ENCODE assay signal across 21 cellular contexts in the genomic region with DNA sequence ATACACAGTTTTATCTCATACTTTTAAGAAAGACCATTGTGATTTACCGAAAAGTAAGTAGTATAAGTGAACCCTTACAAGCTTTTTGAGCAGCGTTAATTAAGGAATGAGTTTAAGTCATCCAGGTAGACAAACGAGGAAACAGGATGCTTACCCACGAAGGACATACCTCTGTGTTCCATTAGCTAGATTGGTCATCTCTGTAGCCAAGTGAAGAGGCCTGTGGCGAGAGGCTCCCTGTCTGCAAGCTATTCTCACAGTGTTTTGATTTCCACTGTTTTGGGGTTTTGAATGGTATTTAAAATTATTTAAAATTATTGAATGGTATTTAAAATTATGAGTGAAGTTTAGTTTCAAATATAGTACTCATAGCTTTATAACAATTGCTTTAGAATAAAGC.
"Had no signal": no experiment of that assay in that cellular context is flagged by ENCODE, and none has a peak within 500 bp of the region (broad histone marks: within the 10 kb centered on the region; RNA-seq: fewer than 3 reads in every experiment).

No MANE protein-coding gene starts in this region.

- H3K27ac ChIP-seq: esophagus muscularis mucosa, foreskin keratinocyte, ovary, right atrium auricular region, sigmoid colon, skin epidermis, suprapubic skin, thyroid gland, upper lobe of left lung, uterus had no signal

- H3K9me3 Mint-ChIP-seq: effector memory CD8-positive, alpha-beta T cell; immature natural killer cell; naive B cell; neural crest cell; stimulated activated effector memory CD8-positive, alpha-beta T cell treated with anti-CD3 and anti-CD28 coated beads, Interleukin-12 subunit alpha, Interleukin-12 subunit beta, amount 100 ng/mL, for 72 hours had no signal

- H3K36me3 ChIP-seq: esophagus muscularis mucosa, ovary, right atrium auricular region, sigmoid colon, suprapubic skin, thyroid gland, upper lobe of left lung, uterus had no signal

- H3K9me3 ChIP-seq: esophagus muscularis mucosa, ovary, right atrium auricular region, sigmoid colon, suprapubic skin, thyroid gland, upper lobe of left lung, uterus had no signal

- H3K4me3 Mint-ChIP-seq: effector memory CD8-positive, alpha-beta T cell; immature natural killer cell; naive B cell; neural crest cell; stimulated activated effector memory CD8-positive, alpha-beta T cell treated with anti-CD3 and anti-CD28 coated beads, Interleukin-12 subunit alpha, Interleukin-12 subunit beta, amount 100 ng/mL, for 72 hours had no signal

- ATAC-seq: effector memory CD8-positive, alpha-beta T cell; foreskin keratinocyte; left cardiac atrium; stimulated activated effector memory CD8-positive, alpha-beta T cell treated with anti-CD3 and anti-CD28 coated beads, Interleukin-12 subunit alpha, Interleukin-12 subunit beta, amount 100 ng/mL, for 72 hours; stimulated activated naive CD8-positive, alpha-beta T cell treated with anti-CD3 and anti-CD28 coated beads, Interleukin-15, Interleukin-2, amounts not matched to agents 100 U/mL and 50 U/mL, for 24 hours had no signal

- H3K27me3 ChIP-seq: esophagus muscularis mucosa, foreskin keratinocyte, ovary, right atrium auricular region, sigmoid colon, suprapubic skin, thyroid gland, upper lobe of left lung, uterus had no signal

- FAIRE-seq: keratinocyte had no signal

- DNase-seq: effector memory CD8-positive, alpha-beta T cell; foreskin keratinocyte; immature natural killer cell; left cardiac atrium; mesendoderm; naive B cell; ovary; sigmoid colon; stimulated activated CD4-positive, alpha-beta T cell treated with anti-CD3 and anti-CD28 coated beads, Interleukin-4, amount 100 ng/mL, for 1 hour; stimulated activated CD8-positive, alpha-beta memory T cell treated with anti-CD3 and anti-CD28 coated beads, Interleukin-4, amount 100 ng/mL, for 48 hours; stimulated activated naive CD8-positive, alpha-beta T cell treated with anti-CD3 and anti-CD28 coated beads, Interleukin-15, Interleukin-2, amounts not matched to agents 100 U/mL and 50 U/mL, for 24 hours; thyroid gland; upper lobe of left lung; uterus had no signal

- H3K27ac Mint-ChIP-seq: immature natural killer cell; stimulated activated effector memory CD8-positive, alpha-beta T cell treated with anti-CD3 and anti-CD28 coated beads, Interleukin-12 subunit alpha, Interleukin-12 subunit beta, amount 100 ng/mL, for 72 hours had no signal

- H3K27me3 Mint-ChIP-seq: effector memory CD8-positive, alpha-beta T cell; naive B cell had no signal

- H3K4me3 ChIP-seq: esophagus muscularis mucosa, ovary, right atrium auricular region, sigmoid colon, skin epidermis, suprapubic skin, thyroid gland, upper lobe of left lung, uterus had no signal
